1 cellular context compared by ENCODE assay signal in the genomic region with DNA sequence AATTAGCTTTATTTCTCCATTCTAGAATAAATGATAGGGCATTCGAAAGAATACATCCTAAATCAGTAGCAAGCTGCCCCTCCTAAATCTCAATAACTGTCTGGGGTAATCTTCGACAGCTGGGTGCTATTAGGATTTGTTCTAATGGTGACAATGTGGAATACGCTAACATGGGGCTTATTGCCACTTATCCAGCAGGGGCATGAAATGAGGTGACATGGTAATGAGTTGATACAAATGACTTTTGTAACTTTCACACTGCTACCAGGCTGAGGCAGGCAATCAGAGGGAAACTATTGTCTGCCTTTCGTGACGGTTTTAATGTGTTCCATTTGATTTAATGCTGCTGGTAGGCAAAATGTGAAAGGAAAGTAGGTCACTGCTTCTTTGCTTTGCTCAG.
TF ChIP-seq lines count a peak whose summit lies in the region.

No MANE protein-coding gene starts in this region.

TF ChIP-seq in GM23338, 12 proteins besides CTCF, POLR2A, EP300 and RAD21 (continued from another document):
- TF ChIP-seq, protein P1, sequence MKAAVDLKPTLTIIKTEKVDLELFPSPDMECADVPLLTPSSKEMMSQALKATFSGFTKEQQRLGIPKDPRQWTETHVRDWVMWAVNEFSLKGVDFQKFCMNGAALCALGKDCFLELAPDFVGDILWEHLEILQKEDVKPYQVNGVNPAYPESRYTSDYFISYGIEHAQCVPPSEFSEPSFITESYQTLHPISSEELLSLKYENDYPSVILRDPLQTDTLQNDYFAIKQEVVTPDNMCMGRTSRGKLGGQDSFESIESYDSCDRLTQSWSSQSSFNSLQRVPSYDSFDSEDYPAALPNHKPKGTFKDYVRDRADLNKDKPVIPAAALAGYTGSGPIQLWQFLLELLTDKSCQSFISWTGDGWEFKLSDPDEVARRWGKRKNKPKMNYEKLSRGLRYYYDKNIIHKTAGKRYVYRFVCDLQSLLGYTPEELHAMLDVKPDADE (IDR thresholded peaks at IDR 0.05): no peak
- TF ChIP-seq EZH2 (IDR thresholded peaks at IDR 0.05; ENCODE audit: low read depth, unreplicated experiment) (no peak), ZNF331 (CRISPR knock-in tag; IDR thresholded peaks at IDR 0.05; ENCODE audit: low read depth) (no peak), CREB1 (CRISPR knock-in tag; IDR thresholded peaks at IDR 0.05; ENCODE audit: low read depth) (no peak), NANOG (IDR thresholded peaks at IDR 0.05; ENCODE audit: borderline replicate concordance) (no peak), ZNF114 (CRISPR knock-in tag; IDR thresholded peaks at IDR 0.05) (no peak), POLR2AphosphoS5 (IDR thresholded peaks at IDR 0.05; ENCODE audit: low read depth) (no peak), JUNB (IDR thresholded peaks at IDR 0.05; ENCODE audit: unreplicated experiment) (no peak)
- TF ChIP-seq, protein P2, sequence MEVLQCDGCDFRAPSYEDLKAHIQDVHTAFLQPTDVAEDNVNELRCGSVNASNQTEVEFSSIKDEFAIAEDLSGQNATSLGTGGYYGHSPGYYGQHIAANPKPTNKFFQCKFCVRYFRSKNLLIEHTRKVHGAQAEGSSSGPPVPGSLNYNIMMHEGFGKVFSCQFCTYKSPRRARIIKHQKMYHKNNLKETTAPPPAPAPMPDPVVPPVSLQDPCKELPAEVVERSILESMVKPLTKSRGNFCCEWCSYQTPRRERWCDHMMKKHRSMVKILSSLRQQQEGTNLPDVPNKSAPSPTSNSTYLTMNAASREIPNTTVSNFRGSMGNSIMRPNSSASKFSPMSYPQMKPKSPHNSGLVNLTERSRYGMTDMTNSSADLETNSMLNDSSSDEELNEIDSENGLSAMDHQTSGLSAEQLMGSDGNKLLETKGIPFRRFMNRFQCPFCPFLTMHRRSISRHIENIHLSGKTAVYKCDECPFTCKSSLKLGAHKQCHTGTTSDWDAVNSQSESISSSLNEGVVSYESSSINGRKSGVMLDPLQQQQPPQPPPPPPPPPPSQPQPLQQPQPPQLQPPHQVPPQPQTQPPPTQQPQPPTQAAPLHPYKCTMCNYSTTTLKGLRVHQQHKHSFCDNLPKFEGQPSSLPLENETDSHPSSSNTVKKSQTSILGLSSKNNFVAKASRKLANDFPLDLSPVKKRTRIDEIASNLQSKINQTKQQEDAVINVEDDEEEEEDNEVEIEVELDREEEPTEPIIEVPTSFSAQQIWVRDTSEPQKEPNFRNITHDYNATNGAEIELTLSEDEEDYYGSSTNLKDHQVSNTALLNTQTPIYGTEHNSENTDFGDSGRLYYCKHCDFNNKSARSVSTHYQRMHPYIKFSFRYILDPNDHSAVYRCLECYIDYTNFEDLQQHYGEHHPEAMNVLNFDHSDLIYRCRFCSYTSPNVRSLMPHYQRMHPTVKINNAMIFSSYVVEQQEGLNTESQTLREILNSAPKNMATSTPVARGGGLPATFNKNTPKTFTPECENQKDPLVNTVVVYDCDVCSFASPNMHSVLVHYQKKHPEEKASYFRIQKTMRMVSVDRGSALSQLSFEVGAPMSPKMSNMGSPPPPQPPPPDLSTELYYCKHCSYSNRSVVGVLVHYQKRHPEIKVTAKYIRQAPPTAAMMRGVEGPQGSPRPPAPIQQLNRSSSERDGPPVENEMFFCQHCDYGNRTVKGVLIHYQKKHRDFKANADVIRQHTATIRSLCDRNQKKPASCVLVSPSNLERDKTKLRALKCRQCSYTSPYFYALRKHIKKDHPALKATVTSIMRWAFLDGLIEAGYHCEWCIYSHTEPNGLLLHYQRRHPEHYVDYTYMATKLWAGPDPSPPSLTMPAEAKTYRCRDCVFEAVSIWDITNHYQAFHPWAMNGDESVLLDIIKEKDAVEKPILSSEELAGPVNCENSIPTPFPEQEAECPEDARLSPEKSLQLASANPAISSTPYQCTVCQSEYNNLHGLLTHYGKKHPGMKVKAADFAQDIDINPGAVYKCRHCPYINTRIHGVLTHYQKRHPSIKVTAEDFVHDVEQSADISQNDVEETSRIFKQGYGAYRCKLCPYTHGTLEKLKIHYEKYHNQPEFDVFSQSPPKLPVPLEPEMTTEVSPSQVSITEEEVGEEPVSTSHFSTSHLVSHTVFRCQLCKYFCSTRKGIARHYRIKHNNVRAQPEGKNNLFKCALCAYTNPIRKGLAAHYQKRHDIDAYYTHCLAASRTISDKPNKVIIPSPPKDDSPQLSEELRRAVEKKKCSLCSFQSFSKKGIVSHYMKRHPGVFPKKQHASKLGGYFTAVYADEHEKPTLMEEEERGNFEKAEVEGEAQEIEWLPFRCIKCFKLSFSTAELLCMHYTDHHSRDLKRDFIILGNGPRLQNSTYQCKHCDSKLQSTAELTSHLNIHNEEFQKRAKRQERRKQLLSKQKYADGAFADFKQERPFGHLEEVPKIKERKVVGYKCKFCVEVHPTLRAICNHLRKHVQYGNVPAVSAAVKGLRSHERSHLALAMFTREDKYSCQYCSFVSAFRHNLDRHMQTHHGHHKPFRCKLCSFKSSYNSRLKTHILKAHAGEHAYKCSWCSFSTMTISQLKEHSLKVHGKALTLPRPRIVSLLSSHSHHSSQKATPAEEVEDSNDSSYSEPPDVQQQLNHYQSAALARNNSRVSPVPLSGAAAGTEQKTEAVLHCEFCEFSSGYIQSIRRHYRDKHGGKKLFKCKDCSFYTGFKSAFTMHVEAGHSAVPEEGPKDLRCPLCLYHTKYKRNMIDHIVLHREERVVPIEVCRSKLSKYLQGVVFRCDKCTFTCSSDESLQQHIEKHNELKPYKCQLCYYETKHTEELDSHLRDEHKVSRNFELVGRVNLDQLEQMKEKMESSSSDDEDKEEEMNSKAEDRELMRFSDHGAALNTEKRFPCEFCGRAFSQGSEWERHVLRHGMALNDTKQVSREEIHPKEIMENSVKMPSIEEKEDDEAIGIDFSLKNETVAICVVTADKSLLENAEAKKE (CRISPR knock-in tag; IDR thresholded peaks at IDR 0.05): no peak
